15 cellular contexts compared by ENCODE assay signal in the genomic region with DNA sequence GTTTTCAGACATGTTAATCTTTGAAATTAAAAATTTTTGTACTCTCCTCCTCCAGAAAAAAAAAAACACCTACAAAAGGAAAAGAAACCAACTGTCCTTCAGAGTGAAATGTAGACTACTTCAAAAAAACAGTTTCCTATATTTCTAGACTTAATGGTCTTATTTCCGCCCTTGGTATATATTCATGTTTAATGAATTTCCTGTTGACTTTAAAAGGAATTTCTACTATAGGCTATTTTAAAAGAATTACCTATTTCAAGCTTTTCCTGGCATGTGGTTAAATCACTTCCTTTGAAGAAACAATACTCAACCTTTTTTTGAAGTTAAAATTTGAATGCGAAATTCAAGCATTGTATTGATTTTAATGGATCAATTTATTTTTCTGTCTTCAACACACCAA. TPM values are rescaled to one million over a fixed set of nuclear protein-coding genes. Genes with fewer than 3 reads are reported as not detected.
A peak's percentile ranks its signal among the peaks of the same experiment; 100 is the strongest.
DNase-seq lines count a peak whose midpoint lies in the region; ATAC-seq and TF ChIP-seq lines count a peak whose summit lies in the region.
"Had no signal": no experiment of that assay in that cellular context is flagged by ENCODE, and none has a peak within 500 bp of the region (broad histone marks: within the 10 kb centered on the region; RNA-seq: fewer than 3 reads in every experiment).

No MANE protein-coding gene starts in this region.

- no peak for DNase-seq in left ventricle myocardium inferior
- no peak for DNase-seq in Right ventricle myocardium inferior (ENCODE audit: missing footprints)
- peak; percentile 6 to 83 for DNase-seq in lung microvascular endothelial cell (ENCODE audit: low read depth in 2 of 2)
- DNase-seq: Calu3; CD8-positive, alpha-beta T cell; DMS79 treated with DMSO at 0.1 percent for 48 hours; GOT3; H7 had no signal

- H3K9me2 ChIP-seq in Loucy (replicated peaks; ENCODE audit: low read depth, low read length) = no peaks in the 10 kb centered on the region

- H2AFZ ChIP-seq in Loucy (ENCODE audit: low read length) = no peak overlapping the region

- peak overlapping the region; percentile 6 for H3K27ac ChIP-seq in left ventricle myocardium inferior (replicated peaks)
- H3K27ac ChIP-seq: BLaER1 treated with 17β-estradiol and CSF1 and Interleukin-3, amounts not matched to agents 10 nM and 100 nM; KMS-11 had no signal

- H4K20me1 ChIP-seq in Loucy (ENCODE audit: insufficient read depth, low read length, poor library complexity, severe bottlenecking) = no peaks in the 10 kb centered on the region
- H4K20me1 ChIP-seq: BLaER1 treated with 17β-estradiol and CSF1 and Interleukin-3, amounts not matched to agents 10 nM and 100 nM had no signal

- intact Hi-C loops in left ventricle myocardium inferior (cut with micrococcal nuclease) = no loop called here
- intact Hi-C loops in Right ventricle myocardium inferior (cut with DNase I) = no loop called here

- TF ChIP-seq CTCF in left ventricle myocardium inferior (IDR thresholded peaks at IDR 0.05; ENCODE audit: borderline replicate concordance) (no peak), Loucy (conservative IDR thresholded peaks at IDR 0.05; ENCODE audit: low read length) (no peak)

- peak overlapping the region; percentile 51 for H3K4me2 ChIP-seq in Loucy (ENCODE audit: low read depth, low read length, poor library complexity, severe bottlenecking)
- H3K4me2 ChIP-seq: BLaER1 treated with 17β-estradiol and CSF1 and Interleukin-3, amounts not matched to agents 10 nM and 100 nM; KMS-11 had no signal

- no peak overlapping the region for H3K9ac ChIP-seq in Loucy (ENCODE audit: low read depth, low read length, poor library complexity, severe bottlenecking)
- H3K9ac ChIP-seq: BLaER1 treated with 17β-estradiol and CSF1 and Interleukin-3, amounts not matched to agents 10 nM and 100 nM; KMS-11 had no signal

- H3K79me2 ChIP-seq in Loucy (ENCODE audit: insufficient read depth, low read length) = no peaks in the 10 kb centered on the region

- peaks cover 13% of the 10 kb centered on the region for H3K4me1 ChIP-seq in left ventricle myocardium inferior
- peaks cover 25% of the 10 kb centered on the region for H3K4me1 ChIP-seq in Loucy (ENCODE audit: insufficient read depth, low read length, poor library complexity, severe bottlenecking)
- H3K4me1 ChIP-seq: BLaER1 treated with 17β-estradiol and CSF1 and Interleukin-3, amounts not matched to agents 10 nM and 100 nM had no signal

- H3K4me3 ChIP-seq in left ventricle myocardium inferior = no peak overlapping the region
- peak overlapping the region; percentile 23 for H3K4me3 ChIP-seq in Loucy (ENCODE audit: low read length, poor library complexity, severe bottlenecking)
- H3K4me3 ChIP-seq: BLaER1 treated with 17β-estradiol and CSF1 and Interleukin-3, amounts not matched to agents 10 nM and 100 nM had no signal

- H3F3A ChIP-seq in Loucy (ENCODE audit: low read depth) = no peaks in the 10 kb centered on the region

- ATAC-seq in Right ventricle myocardium inferior (no peak), GM21515 (IDR thresholded peaks at IDR 0.05; ENCODE audit: unreplicated experiment) (no peak), GM21786 (IDR thresholded peaks at IDR 0.05; ENCODE audit: unreplicated experiment) (no peak), HG03565 (IDR thresholded peaks at IDR 0.05; ENCODE audit: unreplicated experiment) (no peak)
- ATAC-seq: CD8-positive, alpha-beta T cell had no signal

- H3K36me3 ChIP-seq in left ventricle myocardium inferior (no peaks in the 10 kb centered on the region), Loucy (ENCODE audit: insufficient read depth, low read length) (no peaks in the 10 kb centered on the region)
- H3K36me3 ChIP-seq: BLaER1 treated with 17β-estradiol and CSF1 and Interleukin-3, amounts not matched to agents 10 nM and 100 nM had no signal

- H3K27me3 ChIP-seq in left ventricle myocardium inferior (ENCODE audit: low read depth) (no peaks in the 10 kb centered on the region), Loucy (ENCODE audit: insufficient read depth, low read length, poor library complexity, severe bottlenecking) (no peaks in the 10 kb centered on the region)
- H3K27me3 ChIP-seq: BLaER1 treated with 17β-estradiol and CSF1 and Interleukin-3, amounts not matched to agents 10 nM and 100 nM had no signal

- H3K9me3 ChIP-seq in left ventricle myocardium inferior (replicated peaks) (peaks cover 17% of the 10 kb centered on the region), Loucy (ENCODE audit: insufficient read depth, low read depth, low read length) (no peaks in the 10 kb centered on the region)
- H3K9me3 ChIP-seq: BLaER1 treated with 17β-estradiol and CSF1 and Interleukin-3, amounts not matched to agents 10 nM and 100 nM had no signal

RNA-seq across cellular contexts. Expression of a gene that starts 29.2 kb away (rescaled TPM):
- total RNA-seq in left ventricle myocardium inferior = 5.7 TPM
- 6.7 TPM for total RNA-seq in Right ventricle myocardium inferior
- 2.4 and 4.4 TPM in 2 replicates for total RNA-seq in lung microvascular endothelial cell
- total RNA-seq: B cell; CD8-positive, alpha-beta T cell had no signal

Comparison
In these comparisons a context has a peak if more than half of its experiments do, and no peak if none do; other contexts are left out.
1. DNase-seq: peak in lung microvascular endothelial cell (2 of 2); none in left ventricle myocardium inferior (single experiment) and Right ventricle myocardium inferior (single experiment).